ENCODE assay signal across 12 cellular contexts in genomic region chr2:165238295-165238694, GRCh38. TPM values are rescaled to one million over a fixed set of nuclear protein-coding genes. Genes with fewer than 3 reads are reported as not detected.
DNase-seq lines count a peak whose midpoint lies in the region.
"Had no signal": no experiment of that assay in that cellular context is flagged by ENCODE, and none has a peak within 500 bp of the region (broad histone marks: within the 10 kb centered on the region; RNA-seq: fewer than 3 reads in every experiment).

No MANE protein-coding gene starts in this region.

- H3K79me2 ChIP-seq in mesendoderm (ENCODE audit: control insufficient read depth, insufficient read depth, low read length): no peaks in the 10 kb centered on the region

- H2AK5ac ChIP-seq in mesendoderm (ENCODE audit: low read length): no peak overlapping the region

- no peak overlapping the region for H3K4ac ChIP-seq in mesendoderm (ENCODE audit: low read depth, low read length)

- H4K5ac ChIP-seq in mesendoderm (ENCODE audit: low read length): no peak overlapping the region

- DNase-seq in DMS53 (lab: John Stamatoyannopoulos, UW) (peak; percentile 15), DMS53 treated with DMSO at 0.1 percent for 48 hours (lab: John Stamatoyannopoulos, UW; ENCODE audit: unreplicated experiment) (no peak), NAMALWA (ENCODE audit: low spot score) (peak; percentile 33), dermis blood vessel endothelial cell (peak; percentile 32), mesendoderm (peak; percentile 40), HuH-7 (ENCODE audit: low spot score) (no peak), C1 segment of cervical spinal cord (lab: John Stamatoyannopoulos, UW) (no peak)
- no peak for DNase-seq in stimulated activated CD4-positive, alpha-beta T cell treated with anti-CD3 and anti-CD28 coated beads, Interleukin-4, amount 100 ng/mL, for 1 hour
- DNase-seq: 8988T, lower lobe of right lung, NCI-H2081, pancreas had no signal

- no peak overlapping the region for H2BK5ac ChIP-seq in mesendoderm (ENCODE audit: low read length)

- H3K18ac ChIP-seq in mesendoderm (ENCODE audit: low read length): no peak overlapping the region

- H3K56ac ChIP-seq in mesendoderm (ENCODE audit: low read length): no peak overlapping the region

- H3K23ac ChIP-seq in mesendoderm (ENCODE audit: low read length): no peak overlapping the region

- no peak overlapping the region for H3K9ac ChIP-seq in mesendoderm (ENCODE audit: low read length)

- WGBS in mesendoderm (ENCODE audit: extremely low coverage, insufficient coverage, low lambda C conversion rate): no CpG with 5 or more reads among the region's 3 CpGs

- no peaks in the 10 kb centered on the region for H3K36me3 ChIP-seq in mesendoderm (ENCODE audit: control insufficient read depth, insufficient read depth, low read length)
- H3K36me3 ChIP-seq: lower lobe of right lung, pancreas had no signal

- H2BK120ac ChIP-seq in mesendoderm (ENCODE audit: low read depth, low read length): no peak overlapping the region

- H3K4me1 ChIP-seq in mesendoderm (ENCODE audit: control insufficient read depth, low read depth, low read length): no peaks in the 10 kb centered on the region
- H3K4me1 ChIP-seq: lower lobe of right lung, pancreas had no signal

- H2BK15ac ChIP-seq in mesendoderm (replicated peaks; ENCODE audit: low read depth): no peak overlapping the region

- H4K8ac ChIP-seq in mesendoderm (ENCODE audit: low read depth, low read length): no peak overlapping the region

- no peak overlapping the region for H3K4me2 ChIP-seq in mesendoderm (ENCODE audit: low read length)

- H3K27ac ChIP-seq in mesendoderm (ENCODE audit: low read depth, low read length): no peak overlapping the region
- H3K27ac ChIP-seq: lower lobe of right lung, pancreas had no signal

- H3K27me3 ChIP-seq in mesendoderm (ENCODE audit: insufficient read depth, low read length, poor library complexity): no peaks in the 10 kb centered on the region
- H3K27me3 ChIP-seq: pancreas had no signal

- H3K79me1 ChIP-seq in mesendoderm (ENCODE audit: low read length): no peaks in the 10 kb centered on the region

- H3K4me3 ChIP-seq in mesendoderm (ENCODE audit: low read length): no peak overlapping the region
- H3K4me3 ChIP-seq: lower lobe of right lung, pancreas had no signal

RNA-seq across cellular contexts. Expression of gene SCN2A, which starts 0.9 kb away (rescaled TPM):
- total RNA-seq in dermis blood vessel endothelial cell: under 0.01 TPM in 2 replicates
- polyA plus RNA-seq in mesendoderm (2013, experiment 1 of 2): 0.46 TPM
- polyA plus RNA-seq in mesendoderm (2013, experiment 2 of 2): 0.43 TPM

RNA-seq across cellular contexts. Expression of gene SCN3A, which starts 34.4 kb away (rescaled TPM):
- 6.1 and 12.0 TPM in 2 replicates for total RNA-seq in dermis blood vessel endothelial cell
- 0.15 TPM for polyA plus RNA-seq in mesendoderm (2013, experiment 1 of 2)
- polyA plus RNA-seq in mesendoderm (2013, experiment 2 of 2): 0.15 TPM

Comparison
In these comparisons a context has a peak if more than half of its experiments do, and no peak if none do; other contexts are left out.
1. DNase-seq: peak in DMS53 (single experiment), NAMALWA (single experiment), dermis blood vessel endothelial cell (single experiment) and mesendoderm (single experiment); none in DMS53 treated with DMSO at 0.1 percent for 48 hours (single experiment), HuH-7 (single experiment), C1 segment of cervical spinal cord (0 of 14) and stimulated activated CD4-positive, alpha-beta T cell treated with anti-CD3 and anti-CD28 coated beads, Interleukin-4, amount 100 ng/mL, for 1 hour (single experiment).